In genomic region chr2:5365871-5366461, GRCh38 we compare ENCODE assay signal across 8 cellular contexts.
DNase-seq lines count a peak whose midpoint lies in the region; ATAC-seq and TF ChIP-seq lines count a peak whose summit lies in the region.

No MANE protein-coding gene starts in this region.

- no peak for TF ChIP-seq POLR2A in transverse colon (IDR thresholded peaks at IDR 0.05)

- in situ Hi-C loops in transverse colon (cut with MboI; ENCODE audit: low pct_ligation_motif_present in 1 of 4, low pct_unique_long_range_greater_than_20kb in 1 of 4, low sequenced_read_pairs in 3 of 4) = no loop called here

- no peaks in the 10 kb centered on the region for H3K27me3 ChIP-seq in transverse colon

- DNase-seq in Daoy (ENCODE audit: low read depth) (peak; percentile 82), GM20000 (ENCODE audit: low spot score) (peak; percentile 45), HK-2 (ENCODE audit: unreplicated experiment) (peak; percentile 73), RWPE1 (ENCODE audit: low spot score) (peak; percentile 27), dermis blood vessel endothelial cell (peak; percentile 64), mucosa of descending colon (peak in 2 of 3 donors; percentile 24 to 35), transverse colon (peak; percentile 12)

- POLR2A ChIA-PET in RWPE1 (lab: Yijun Ruan, JAX; ENCODE audit: low non-redundant PET) = no interaction called here

- CTCF ChIA-PET in RWPE1 (lab: Yijun Ruan, JAX) = interaction anchor here (0.6 to 0.7 kb wide), 2 partner anchors 1104 to 1640 kb away, joined by 3 read pairs; no protein-coding TSS in a partner anchor

- TF ChIP-seq EP300 in transverse colon (IDR thresholded peaks at IDR 0.05; ENCODE audit: low read depth) = no peak

- H3K4me1 ChIP-seq in mucosa of descending colon (ENCODE audit: low read depth) = no peaks in the 10 kb centered on the region
- H3K4me1 ChIP-seq in transverse colon = no peaks in the 10 kb centered on the region

- H3K9me3 ChIP-seq in mucosa of descending colon (peaks cover 17% of the 10 kb centered on the region), transverse colon (no peaks in the 10 kb centered on the region)

- 26 to 80% methylated on average over 1 to 20 of the region's 20 CpGs for WGBS in transverse colon (ENCODE audit: low coverage in 1 of 2), 2 donors

- ATAC-seq in mucosa of descending colon (no peak), GM18511 (IDR thresholded peaks at IDR 0.05; ENCODE audit: unreplicated experiment) (no peak)

- H3K36me3 ChIP-seq in mucosa of descending colon (ENCODE audit: low read depth) (no peaks in the 10 kb centered on the region), transverse colon (no peaks in the 10 kb centered on the region)

- no peak overlapping the region for H3K4me3 ChIP-seq in mucosa of descending colon
- no peak overlapping the region for H3K4me3 ChIP-seq in transverse colon

- TF ChIP-seq CTCF in GM20000 (IDR thresholded peaks at IDR 0.05; ENCODE audit: extremely low read depth, missing control alignments) = peak; percentile 16
- TF ChIP-seq CTCF in RWPE1 (conservative IDR thresholded peaks at IDR 0.05; ENCODE audit: low read depth) = peak; percentile 58
- TF ChIP-seq CTCF in mucosa of descending colon (IDR thresholded peaks at IDR 0.05) = no peak
- peak; percentile 24 to 52 (median 49) for TF ChIP-seq CTCF in transverse colon (IDR thresholded peaks at IDR 0.05)

- H3K27ac ChIP-seq in RWPE1 = no peak overlapping the region
- no peak overlapping the region for H3K27ac ChIP-seq in transverse colon

- intact Hi-C loops in mucosa of descending colon (cut with DNase I, micrococcal nuclease) = no loop called here
- intact Hi-C loops in transverse colon (cut with DNase I; ENCODE audit: low total_unique reads) = no loop called here

Comparison
In these comparisons a context has a peak if more than half of its experiments do, and no peak if none do; other contexts are left out.
1. DNase-seq: peak in every context shown above with its lines; median percentile 82 in Daoy; 73 in HK-2; 64 in dermis blood vessel endothelial cell; 45 in GM20000; 30 in mucosa of descending colon; 27 in RWPE1; 12 in transverse colon.